In genomic region chr14:73746540-73747385, GRCh38 we compare ENCODE assay signal across 8 cellular contexts. TPM values are rescaled to one million over a fixed set of nuclear protein-coding genes. Genes with fewer than 3 reads are reported as not detected.
A peak's percentile ranks its signal among the peaks of the same experiment; 100 is the strongest.
DNase-seq lines count a peak whose midpoint lies in the region; ATAC-seq and TF ChIP-seq lines count a peak whose summit lies in the region.

No MANE protein-coding gene starts in this region.

- no peak for DNase-seq in CD4-positive, alpha-beta T cell
- DNase-seq in NCI-H524 (lab: John Stamatoyannopoulos, UW): peak; percentile 86 to 93
- no peak for DNase-seq in dorsolateral prefrontal cortex
- peak; percentile 54 for DNase-seq in natural killer cell treated with Interleukin-12 subunit alpha and Interleukin-12 subunit beta and Interleukin-15 and Interleukin-18, amount 100 ng/mL, for 72 hours (ENCODE audit: low spot score)
- no peak for DNase-seq in kidney glomerular epithelial cell (lab: John Stamatoyannopoulos, UW)
- DNase-seq in left lobe of liver (ENCODE audit: low spot score): no peak
- DNase-seq in AG08395 (ENCODE audit: low spot score): no peak
- DNase-seq in A172 (ENCODE audit: low spot score): no peak

- H3K4me3 ChIP-seq in dorsolateral prefrontal cortex: peak overlapping the region in 4 of 59 donors; percentile 0 to 17 (median 6)

- peaks cover 100% of the 10 kb centered on the region for H3K4me1 Mint-ChIP-seq in CD4-positive, alpha-beta T cell (ENCODE audit: low read depth)
- peaks cover 71 to 89% of the 10 kb centered on the region in 2 donors for H3K4me1 Mint-ChIP-seq in natural killer cell treated with Interleukin-12 subunit alpha and Interleukin-12 subunit beta and Interleukin-15 and Interleukin-18, amount 100 ng/mL, for 72 hours (ENCODE audit: low read depth in 2 of 2)

- POLR2A ChIA-PET in CD4-positive, alpha-beta T cell (lab: Charles Lee): interaction anchor here (1.7 to 9.8 kb wide), 2 partner anchors 10 to 39 kb away, joined by 5 to 282 read pairs; a partner anchor contains a TSS

- no peak for ATAC-seq in CD4-positive, alpha-beta T cell (ENCODE audit: poor library complexity)
- ATAC-seq in natural killer cell treated with Interleukin-12 subunit alpha and Interleukin-12 subunit beta and Interleukin-15 and Interleukin-18, amount 100 ng/mL, for 72 hours: no peak
- no peak for ATAC-seq in left lobe of liver

- H3K4me3 Mint-ChIP-seq in CD4-positive, alpha-beta T cell: peak overlapping the region; percentile 40
- peak overlapping the region; percentile 2 for H3K4me3 Mint-ChIP-seq in natural killer cell treated with Interleukin-12 subunit alpha and Interleukin-12 subunit beta and Interleukin-15 and Interleukin-18, amount 100 ng/mL, for 72 hours

- no peaks in the 10 kb centered on the region for H3K27me3 ChIP-seq in CD4-positive, alpha-beta T cell (ENCODE audit: control insufficient read depth, insufficient read depth, low read length)
- H3K27me3 ChIP-seq in dorsolateral prefrontal cortex: no peaks in the 10 kb centered on the region

- no peaks in the 10 kb centered on the region for H3K27me3 Mint-ChIP-seq in CD4-positive, alpha-beta T cell
- H3K27me3 Mint-ChIP-seq in natural killer cell treated with Interleukin-12 subunit alpha and Interleukin-12 subunit beta and Interleukin-15 and Interleukin-18, amount 100 ng/mL, for 72 hours: no peaks in the 10 kb centered on the region

- intact Hi-C loops in CD4-positive, alpha-beta T cell (cut with DNase I, micrococcal nuclease): no loop called here
- intact Hi-C loops in dorsolateral prefrontal cortex (cut with DNase I): loop anchor here in 1 of 2 donors (10.0 kb wide), 1 partner anchor 198 kb away; no protein-coding TSS in a partner anchor

- CTCF ChIA-PET in CD4-positive, alpha-beta T cell (lab: Charles Lee): interaction anchor here (1.2 to 1.3 kb wide), 2 partner anchors 12 to 18 kb away, joined by 3 to 6 read pairs; no protein-coding TSS in a partner anchor

- TF ChIP-seq CTCF in CD4-positive, alpha-beta T cell (IDR thresholded peaks at IDR 0.05): no peak
- peak in 12 of 56 donors; percentile 8 to 35 (median 26) for TF ChIP-seq CTCF in dorsolateral prefrontal cortex (IDR thresholded peaks at IDR 0.05 in 54 of 56, conservative IDR thresholded peaks at IDR 0.05 in 2 of 56; ENCODE audit: low read depth in 1 of 56, partially characterized antibody in 56 of 56)

- peak overlapping the region; percentile 76 for H3K27ac ChIP-seq in CD4-positive, alpha-beta T cell (ENCODE audit: low read depth, low read length)
- peak overlapping the region in 57 of 59 donors; percentile 1 to 93 (median 68) for H3K27ac ChIP-seq in dorsolateral prefrontal cortex

- no peaks in the 10 kb centered on the region for H3K9me3 ChIP-seq in CD4-positive, alpha-beta T cell (ENCODE audit: control insufficient read depth, low read length)

- H3K36me3 Mint-ChIP-seq in CD4-positive, alpha-beta T cell (ENCODE audit: low read depth): peaks cover 6% of the 10 kb centered on the region
- no peaks in the 10 kb centered on the region for H3K36me3 Mint-ChIP-seq in natural killer cell treated with Interleukin-12 subunit alpha and Interleukin-12 subunit beta and Interleukin-15 and Interleukin-18, amount 100 ng/mL, for 72 hours

- H3K27ac Mint-ChIP-seq in CD4-positive, alpha-beta T cell: peak overlapping the region; percentile 99
- H3K27ac Mint-ChIP-seq in natural killer cell treated with Interleukin-12 subunit alpha and Interleukin-12 subunit beta and Interleukin-15 and Interleukin-18, amount 100 ng/mL, for 72 hours: peak overlapping the region in 1 of 2 donors; percentile 25

- no peaks in the 10 kb centered on the region for H3K9me3 Mint-ChIP-seq in CD4-positive, alpha-beta T cell
- H3K9me3 Mint-ChIP-seq in natural killer cell treated with Interleukin-12 subunit alpha and Interleukin-12 subunit beta and Interleukin-15 and Interleukin-18, amount 100 ng/mL, for 72 hours: no peaks in the 10 kb centered on the region

RNA-seq across cellular contexts. Expression of gene PNMA1, which starts 32.6 kb away (rescaled TPM):
- 10 to 100 TPM; 52.6 to 55.9 TPM for total RNA-seq in CD4-positive, alpha-beta T cell
- 100 to 1,000 TPM in 119 of 120 experiments, 10 to 100 TPM in 1; 87.5 to 250 (median 176) TPM for total RNA-seq in dorsolateral prefrontal cortex
- total RNA-seq in natural killer cell treated with Interleukin-12 subunit alpha and Interleukin-12 subunit beta and Interleukin-15 and Interleukin-18, amount 100 ng/mL, for 72 hours: 10 to 100 TPM; 18.9 to 32.2 TPM
- 2.3 TPM for total RNA-seq in left lobe of liver
- total RNA-seq in A172 (2014; rRNA removed; shearing (Covaris generic)): 35.1 and 36.0 TPM in 2 replicates

Comparison
In these comparisons a context has a peak if more than half of its experiments do, and no peak if none do; other contexts are left out.
1. DNase-seq: peak in NCI-H524 (2 of 2) and natural killer cell treated with Interleukin-12 subunit alpha and Interleukin-12 subunit beta and Interleukin-15 and Interleukin-18, amount 100 ng/mL, for 72 hours (single experiment); none in CD4-positive, alpha-beta T cell (0 of 10), dorsolateral prefrontal cortex (0 of 10), kidney glomerular epithelial cell (single experiment), left lobe of liver (single experiment), AG08395 (single experiment) and A172 (single experiment).